1 cellular context compared by ENCODE assay signal in the genomic region with DNA sequence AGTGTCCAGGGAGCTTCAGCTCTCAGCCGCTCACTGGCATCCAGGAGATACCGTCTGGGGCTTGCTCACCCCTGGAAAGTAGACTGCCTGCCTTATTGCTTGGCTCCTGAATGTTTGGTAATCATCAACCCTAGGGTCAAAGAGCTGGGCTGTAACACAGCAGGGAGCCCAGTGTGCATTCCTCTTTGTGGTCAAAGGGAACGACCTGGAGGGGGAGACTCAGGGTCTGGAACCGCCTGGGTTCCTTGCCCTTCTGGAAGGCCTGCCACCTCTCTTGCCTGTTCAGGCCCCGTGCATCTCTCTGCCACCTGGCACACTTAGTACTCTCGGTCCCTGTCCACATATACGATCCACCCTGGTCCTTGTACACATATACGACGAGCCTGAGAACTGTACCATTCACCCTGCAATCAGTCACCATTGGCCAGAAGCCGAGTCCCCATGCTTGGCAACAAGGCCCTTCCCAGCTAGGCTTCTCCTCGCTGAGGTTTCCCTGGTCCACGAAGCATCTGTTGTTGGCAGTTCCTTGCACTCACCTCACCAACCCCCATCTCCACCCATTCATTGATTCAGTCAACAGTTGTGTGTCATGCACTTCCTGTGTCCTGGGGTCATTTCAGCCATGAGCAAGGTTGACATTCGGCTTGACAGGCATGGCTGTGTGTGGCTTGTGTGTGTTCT.
TF ChIP-seq lines count a peak whose summit lies in the region.

A gene with protein sequence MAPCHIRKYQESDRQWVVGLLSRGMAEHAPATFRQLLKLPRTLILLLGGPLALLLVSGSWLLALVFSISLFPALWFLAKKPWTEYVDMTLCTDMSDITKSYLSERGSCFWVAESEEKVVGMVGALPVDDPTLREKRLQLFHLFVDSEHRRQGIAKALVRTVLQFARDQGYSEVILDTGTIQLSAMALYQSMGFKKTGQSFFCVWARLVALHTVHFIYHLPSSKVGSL (minus strand): TSS at position 85 of the 681 bp plus-strand sequence. CDS start 794 bp downstream, outside the sequence.

TF ChIP-seq in HepG2, 621 proteins besides CTCF, POLR2A, EP300 and RAD21 (continued from another document and continues in another):
- TF ChIP-seq, protein P1, sequence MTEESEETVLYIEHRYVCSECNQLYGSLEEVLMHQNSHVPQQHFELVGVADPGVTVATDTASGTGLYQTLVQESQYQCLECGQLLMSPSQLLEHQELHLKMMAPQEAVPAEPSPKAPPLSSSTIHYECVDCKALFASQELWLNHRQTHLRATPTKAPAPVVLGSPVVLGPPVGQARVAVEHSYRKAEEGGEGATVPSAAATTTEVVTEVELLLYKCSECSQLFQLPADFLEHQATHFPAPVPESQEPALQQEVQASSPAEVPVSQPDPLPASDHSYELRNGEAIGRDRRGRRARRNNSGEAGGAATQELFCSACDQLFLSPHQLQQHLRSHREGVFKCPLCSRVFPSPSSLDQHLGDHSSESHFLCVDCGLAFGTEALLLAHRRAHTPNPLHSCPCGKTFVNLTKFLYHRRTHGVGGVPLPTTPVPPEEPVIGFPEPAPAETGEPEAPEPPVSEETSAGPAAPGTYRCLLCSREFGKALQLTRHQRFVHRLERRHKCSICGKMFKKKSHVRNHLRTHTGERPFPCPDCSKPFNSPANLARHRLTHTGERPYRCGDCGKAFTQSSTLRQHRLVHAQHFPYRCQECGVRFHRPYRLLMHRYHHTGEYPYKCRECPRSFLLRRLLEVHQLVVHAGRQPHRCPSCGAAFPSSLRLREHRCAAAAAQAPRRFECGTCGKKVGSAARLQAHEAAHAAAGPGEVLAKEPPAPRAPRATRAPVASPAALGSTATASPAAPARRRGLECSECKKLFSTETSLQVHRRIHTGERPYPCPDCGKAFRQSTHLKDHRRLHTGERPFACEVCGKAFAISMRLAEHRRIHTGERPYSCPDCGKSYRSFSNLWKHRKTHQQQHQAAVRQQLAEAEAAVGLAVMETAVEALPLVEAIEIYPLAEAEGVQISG (CRISPR knock-in tag; IDR thresholded peaks at IDR 0.05), result peak; percentile 66; the same call in 1 of the 2 replicates
- TF ChIP-seq ZBTB37 (CRISPR knock-in tag; IDR thresholded peaks at IDR 0.05) (peak; percentile 68; the same call in 1 of the 2 replicates), TCF7L2 (IDR thresholded peaks at IDR 0.05; ENCODE audit: low read depth, low read length) (no peak), ZNF784 (CRISPR knock-in tag; IDR thresholded peaks at IDR 0.05; ENCODE audit: borderline replicate concordance) (peak; percentile 22; the same call in 1 of the 2 replicates), MXI1 (IDR thresholded peaks at IDR 0.05; ENCODE audit: borderline replicate concordance, low read depth, low read length) (peak; percentile 76; the same call in 1 of the 3 replicates), NR2C2 (CRISPR knock-in tag; IDR thresholded peaks at IDR 0.05; ENCODE audit: borderline replicate concordance) (peak; percentile 94), ESRRA (CRISPR knock-in tag; IDR thresholded peaks at IDR 0.05; ENCODE audit: low read depth) (0 out of 2 replicates have a peak, but pooled peaks have one; percentile 35), HHEX (CRISPR knock-in tag; IDR thresholded peaks at IDR 0.05) (no peak), PAF1 (CRISPR knock-in tag; IDR thresholded peaks at IDR 0.05) (no peak), CENPBD1 (CRISPR knock-in tag; IDR thresholded peaks at IDR 0.05; ENCODE audit: borderline replicate concordance, low read depth) (no peak), SNAPC4 (CRISPR knock-in tag; IDR thresholded peaks at IDR 0.05) (0 out of 2 replicates have a peak, but pooled peaks have one; percentile 28), ZNF256 (CRISPR knock-in tag; conservative IDR thresholded peaks at IDR 0.05) (no peak), MEIS1 (CRISPR knock-in tag; IDR thresholded peaks at IDR 0.05; ENCODE audit: borderline replicate concordance) (peak; percentile 96), ZNF839 (CRISPR knock-in tag; IDR thresholded peaks at IDR 0.05; ENCODE audit: borderline replicate concordance) (0 out of 2 replicates have a peak, but pooled peaks have one; percentile 64), MIER2 (CRISPR knock-in tag; IDR thresholded peaks at IDR 0.05) (peak; percentile 76), HMGXB4 (CRISPR knock-in tag; IDR thresholded peaks at IDR 0.05; ENCODE audit: borderline replicate concordance in 1 of 2, low read depth in 1 of 2) (peak; percentile 57 to 64; a peak in 2 of 4 replicates), NPAS2 (CRISPR knock-in tag; IDR thresholded peaks at IDR 0.05; ENCODE audit: borderline replicate concordance) (no peak), CC2D1A (CRISPR knock-in tag; IDR thresholded peaks at IDR 0.05) (no peak), AHR (CRISPR knock-in tag; IDR thresholded peaks at IDR 0.05) (no peak), HBP1 (CRISPR knock-in tag; IDR thresholded peaks at IDR 0.05; ENCODE audit: low read depth) (peak; percentile 93), JDP2 (CRISPR knock-in tag; IDR thresholded peaks at IDR 0.05; ENCODE audit: borderline replicate concordance) (no peak), ZMAT3 (CRISPR knock-in tag; conservative IDR thresholded peaks at IDR 0.05) (0 out of 2 replicates have a peak, but pooled peaks have one; percentile 72), DMAP1 (CRISPR knock-in tag; IDR thresholded peaks at IDR 0.05) (no peak; the same call in 1 of the 2 replicates), MYC (CRISPR knock-in tag; IDR thresholded peaks at IDR 0.05; ENCODE audit: borderline replicate concordance) (peak; percentile 67; the same call in 1 of the 2 replicates), ZBTB7B (CRISPR knock-in tag; IDR thresholded peaks at IDR 0.05) (no peak), RXRA (CRISPR knock-in tag; IDR thresholded peaks at IDR 0.05) (peak; percentile 93; the same call in 1 of the 2 replicates), PPARG (CRISPR knock-in tag; conservative IDR thresholded peaks at IDR 0.05) (peak; percentile 57; the same call in 1 of the 2 replicates), ZNF251 (CRISPR knock-in tag; IDR thresholded peaks at IDR 0.05) (no peak), IKZF1 (IDR thresholded peaks at IDR 0.05) (no peak), RBM39 (IDR thresholded peaks at IDR 0.05; ENCODE audit: low read depth, low read length, poor library complexity, severe bottlenecking) (no peak)
- TF ChIP-seq, protein P2, sequence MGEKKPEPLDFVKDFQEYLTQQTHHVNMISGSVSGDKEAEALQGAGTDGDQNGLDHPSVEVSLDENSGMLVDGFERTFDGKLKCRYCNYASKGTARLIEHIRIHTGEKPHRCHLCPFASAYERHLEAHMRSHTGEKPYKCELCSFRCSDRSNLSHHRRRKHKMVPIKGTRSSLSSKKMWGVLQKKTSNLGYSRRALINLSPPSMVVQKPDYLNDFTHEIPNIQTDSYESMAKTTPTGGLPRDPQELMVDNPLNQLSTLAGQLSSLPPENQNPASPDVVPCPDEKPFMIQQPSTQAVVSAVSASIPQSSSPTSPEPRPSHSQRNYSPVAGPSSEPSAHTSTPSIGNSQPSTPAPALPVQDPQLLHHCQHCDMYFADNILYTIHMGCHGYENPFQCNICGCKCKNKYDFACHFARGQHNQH (CRISPR knock-in tag; IDR thresholded peaks at IDR 0.05), result peak; percentile 92; the same call in 1 of the 2 replicates
- TF ChIP-seq, protein P3, sequence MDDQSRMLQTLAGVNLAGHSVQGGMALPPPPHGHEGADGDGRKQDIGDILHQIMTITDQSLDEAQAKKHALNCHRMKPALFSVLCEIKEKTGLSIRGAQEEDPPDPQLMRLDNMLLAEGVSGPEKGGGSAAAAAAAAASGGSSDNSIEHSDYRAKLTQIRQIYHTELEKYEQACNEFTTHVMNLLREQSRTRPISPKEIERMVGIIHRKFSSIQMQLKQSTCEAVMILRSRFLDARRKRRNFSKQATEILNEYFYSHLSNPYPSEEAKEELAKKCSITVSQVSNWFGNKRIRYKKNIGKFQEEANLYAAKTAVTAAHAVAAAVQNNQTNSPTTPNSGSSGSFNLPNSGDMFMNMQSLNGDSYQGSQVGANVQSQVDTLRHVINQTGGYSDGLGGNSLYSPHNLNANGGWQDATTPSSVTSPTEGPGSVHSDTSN (CRISPR knock-in tag; IDR thresholded peaks at IDR 0.05; ENCODE audit: borderline replicate concordance), result no peak
- TF ChIP-seq, protein P4, sequence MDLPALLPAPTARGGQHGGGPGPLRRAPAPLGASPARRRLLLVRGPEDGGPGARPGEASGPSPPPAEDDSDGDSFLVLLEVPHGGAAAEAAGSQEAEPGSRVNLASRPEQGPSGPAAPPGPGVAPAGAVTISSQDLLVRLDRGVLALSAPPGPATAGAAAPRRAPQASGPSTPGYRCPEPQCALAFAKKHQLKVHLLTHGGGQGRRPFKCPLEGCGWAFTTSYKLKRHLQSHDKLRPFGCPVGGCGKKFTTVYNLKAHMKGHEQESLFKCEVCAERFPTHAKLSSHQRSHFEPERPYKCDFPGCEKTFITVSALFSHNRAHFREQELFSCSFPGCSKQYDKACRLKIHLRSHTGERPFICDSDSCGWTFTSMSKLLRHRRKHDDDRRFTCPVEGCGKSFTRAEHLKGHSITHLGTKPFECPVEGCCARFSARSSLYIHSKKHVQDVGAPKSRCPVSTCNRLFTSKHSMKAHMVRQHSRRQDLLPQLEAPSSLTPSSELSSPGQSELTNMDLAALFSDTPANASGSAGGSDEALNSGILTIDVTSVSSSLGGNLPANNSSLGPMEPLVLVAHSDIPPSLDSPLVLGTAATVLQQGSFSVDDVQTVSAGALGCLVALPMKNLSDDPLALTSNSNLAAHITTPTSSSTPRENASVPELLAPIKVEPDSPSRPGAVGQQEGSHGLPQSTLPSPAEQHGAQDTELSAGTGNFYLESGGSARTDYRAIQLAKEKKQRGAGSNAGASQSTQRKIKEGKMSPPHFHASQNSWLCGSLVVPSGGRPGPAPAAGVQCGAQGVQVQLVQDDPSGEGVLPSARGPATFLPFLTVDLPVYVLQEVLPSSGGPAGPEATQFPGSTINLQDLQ (CRISPR knock-in tag; IDR thresholded peaks at IDR 0.05), result no peak
